Comparison of ENCODE assay signal across 8 cellular contexts in the genomic region with DNA sequence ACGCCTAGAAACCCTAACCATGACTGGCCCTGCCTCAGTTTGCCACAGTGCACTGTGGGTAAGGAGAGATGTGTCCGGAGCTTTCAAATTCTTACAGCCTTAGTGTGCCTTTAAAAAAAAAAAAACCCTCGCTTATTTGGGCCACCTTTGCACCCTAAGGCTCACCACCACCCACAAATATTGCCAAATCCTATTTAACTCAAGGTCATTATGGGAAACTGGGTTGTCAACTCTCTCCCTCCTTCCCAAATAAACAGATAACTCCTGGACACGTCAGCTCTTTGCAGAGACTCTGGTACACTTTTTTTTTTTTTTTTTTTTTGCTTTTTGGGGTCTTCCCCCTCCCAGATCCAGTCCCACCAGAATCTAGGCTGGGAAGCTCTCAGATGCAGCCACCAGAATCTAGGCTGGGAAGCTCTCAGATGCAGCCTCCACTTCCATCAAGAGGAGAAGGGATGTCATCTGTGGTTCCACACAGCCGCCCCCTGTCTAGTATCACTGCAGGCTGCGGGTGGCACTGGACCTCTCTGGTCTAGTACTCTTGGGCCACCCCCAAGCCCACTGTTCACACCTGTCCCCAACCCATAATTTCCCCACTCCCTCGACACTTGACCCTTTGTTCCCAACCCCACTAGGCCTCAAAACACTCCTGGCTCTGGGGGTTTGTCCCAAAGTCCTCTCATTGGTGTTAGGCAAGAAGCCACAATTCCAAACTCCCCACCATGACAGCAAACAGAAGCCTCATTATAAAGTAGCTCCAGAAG. TPM values are rescaled to one million over a fixed set of nuclear protein-coding genes. Genes with fewer than 3 reads are reported as not detected.
DNase-seq lines count a peak whose midpoint lies in the region; ATAC-seq and TF ChIP-seq lines count a peak whose summit lies in the region.
"Had no signal": no experiment of that assay in that cellular context is flagged by ENCODE, and none has a peak within 500 bp of the region (broad histone marks: within the 10 kb centered on the region; RNA-seq: fewer than 3 reads in every experiment).

No MANE protein-coding gene starts in this region.

- H4K20me1 ChIP-seq in GM23338 (replicated peaks; ENCODE audit: insufficient read depth), result peaks cover 2% of the 10 kb centered on the region; the same call in 1 of the 2 replicates

- ATAC-seq in GM23338, result no peak

- peaks cover 64% of the 10 kb centered on the region for H3K79me2 ChIP-seq in GM23338 (replicated peaks; ENCODE audit: insufficient read depth)

- no peak for TF ChIP-seq POLR2A in spleen (IDR thresholded peaks at IDR 0.05)

- H3K4me1 ChIP-seq in GM23338 (ENCODE audit: insufficient read depth), result peaks cover 25% of the 10 kb centered on the region
- peaks cover 13% of the 10 kb centered on the region for H3K4me1 ChIP-seq in iPS-18a (ENCODE audit: control insufficient read depth, low read depth, low read length)
- peaks cover 24 to 81% (median 52%) of the 10 kb centered on the region in 6 donors for H3K4me1 ChIP-seq in spleen

- H3K27me3 Mint-ChIP-seq in GM23338 (ENCODE audit: insufficient read depth, low read depth, poor library complexity), result peaks cover 32% of the 10 kb centered on the region
- no peaks in the 10 kb centered on the region for H3K27me3 Mint-ChIP-seq in activated T-helper 2 cell treated with anti-CD3 and anti-CD28 coated beads, Interferon-gamma antibody, Interleukin-2, Interleukin-4, amounts not matched to agents 10 μg/mL and 5 μg/mL and 100 μg/mL, durations not matched to agents 14 hours and 24 hours and 36 hours (ENCODE audit: low read depth)

- H3F3A ChIP-seq in GM23338 (replicated peaks; ENCODE audit: low read depth), result peaks cover 28% of the 10 kb centered on the region

- H3K9ac ChIP-seq in iPS-18a (ENCODE audit: low read length), result no peak overlapping the region

- DNase-seq in GM23338 (ENCODE audit: low spot score) (no peak), spleen (no peak), hepatic stellate cell (ENCODE audit: low spot score) (no peak), midbrain (lab: John Stamatoyannopoulos, UW) (no peak)
- no peak for DNase-seq in activated T-helper 2 cell treated with anti-CD3 and anti-CD28 coated beads, Interferon-gamma antibody, Interleukin-2, Interleukin-4, amounts not matched to agents 10 μg/mL and 5 μg/mL and 100 μg/mL, durations not matched to agents 14 hours and 24 hours and 36 hours (ENCODE audit: low spot score)
- no peak for DNase-seq in stimulated activated CD4-positive, alpha-beta T cell treated with anti-CD3 and anti-CD28 coated beads, Interleukin-1b, Interleukin-23, amount 100 ng/mL, for 48 hours

- no peak for TF ChIP-seq CTCF in GM23338 (conservative IDR thresholded peaks at IDR 0.05; ENCODE audit: low read depth in 2 of 2)
- TF ChIP-seq CTCF in spleen (IDR thresholded peaks at IDR 0.05 in 8 of 11, conservative IDR thresholded peaks at IDR 0.05 in 3 of 11), result no peak

- H3K9me3 Mint-ChIP-seq in GM23338, result peaks cover 3% of the 10 kb centered on the region; the same call in 1 of the 3 replicates
- H3K9me3 Mint-ChIP-seq in activated T-helper 2 cell treated with anti-CD3 and anti-CD28 coated beads, Interferon-gamma antibody, Interleukin-2, Interleukin-4, amounts not matched to agents 10 μg/mL and 5 μg/mL and 100 μg/mL, durations not matched to agents 14 hours and 24 hours and 36 hours, result no peaks in the 10 kb centered on the region

- intact Hi-C loops in activated T-helper 2 cell treated with anti-CD3 and anti-CD28 coated beads, Interferon-gamma antibody, Interleukin-2, Interleukin-4, amounts not matched to agents 10 μg/mL and 5 μg/mL and 100 μg/mL, durations not matched to agents 14 hours and 24 hours and 36 hours (cut with micrococcal nuclease), result loop anchor here (5.0 kb wide), 2 partner anchors 317 to 707 kb away; no protein-coding TSS in a partner anchor
- intact Hi-C loops in spleen (cut with DNase I; ENCODE audit: low total_unique reads), result loop anchor here (10.0 kb wide), 1 partner anchor 210 kb away; no protein-coding TSS in a partner anchor

- H2AFZ ChIP-seq in GM23338, result no peak overlapping the region

- no peaks in the 10 kb centered on the region for H3K9me3 ChIP-seq in iPS-18a (ENCODE audit: control insufficient read depth, low read depth, low read length)
- H3K9me3 ChIP-seq in spleen, result no peaks in the 10 kb centered on the region
- H3K9me3 ChIP-seq: SJSA1 had no signal

- H3K4me2 ChIP-seq in GM23338, result peak overlapping the region; percentile 100

- WGBS in spleen, 5 donors, result 88 to 89% (median 88%) methylated on average over 7 of the region's 7 CpGs

- H3K36me3 ChIP-seq in GM23338 (ENCODE audit: insufficient read depth) (0 out of 2 replicates have a peak, but pooled peaks cover 3% of the 10 kb centered on the region), iPS-18a (ENCODE audit: control insufficient read depth, low read depth, low read length) (peaks cover 5% of the 10 kb centered on the region), spleen (peaks cover 0 to 12% (median 0%) of the 10 kb centered on the region in 6 donors)
- H3K36me3 ChIP-seq: SJSA1 had no signal

- peaks cover 48% of the 10 kb centered on the region for H3K4me1 Mint-ChIP-seq in GM23338
- H3K4me1 Mint-ChIP-seq in activated T-helper 2 cell treated with anti-CD3 and anti-CD28 coated beads, Interferon-gamma antibody, Interleukin-2, Interleukin-4, amounts not matched to agents 10 μg/mL and 5 μg/mL and 100 μg/mL, durations not matched to agents 14 hours and 24 hours and 36 hours (ENCODE audit: low read depth), result peaks cover 41% of the 10 kb centered on the region

- H3K27me3 ChIP-seq in GM23338 (ENCODE audit: insufficient read depth) (no peaks in the 10 kb centered on the region), iPS-18a (ENCODE audit: control insufficient read depth, insufficient read depth, low read length) (peaks cover 5% of the 10 kb centered on the region), spleen (replicated peaks in 1 of 7) (peaks cover 0 to 47% (median 7%) of the 10 kb centered on the region in 7 donors)

- no peak overlapping the region; the same call in 1 of the 2 replicates for H3K27ac Mint-ChIP-seq in GM23338
- peak overlapping the region; percentile 9 for H3K27ac Mint-ChIP-seq in activated T-helper 2 cell treated with anti-CD3 and anti-CD28 coated beads, Interferon-gamma antibody, Interleukin-2, Interleukin-4, amounts not matched to agents 10 μg/mL and 5 μg/mL and 100 μg/mL, durations not matched to agents 14 hours and 24 hours and 36 hours

- H3K4me3 Mint-ChIP-seq in GM23338, result peak overlapping the region; percentile 99
- H3K4me3 Mint-ChIP-seq in activated T-helper 2 cell treated with anti-CD3 and anti-CD28 coated beads, Interferon-gamma antibody, Interleukin-2, Interleukin-4, amounts not matched to agents 10 μg/mL and 5 μg/mL and 100 μg/mL, durations not matched to agents 14 hours and 24 hours and 36 hours (ENCODE audit: low read depth), result peak overlapping the region; percentile 98

- peaks cover 26% of the 10 kb centered on the region; the same call in 2 of the 3 replicates for H3K36me3 Mint-ChIP-seq in GM23338 (ENCODE audit: low read depth)
- peaks cover 61% of the 10 kb centered on the region for H3K36me3 Mint-ChIP-seq in activated T-helper 2 cell treated with anti-CD3 and anti-CD28 coated beads, Interferon-gamma antibody, Interleukin-2, Interleukin-4, amounts not matched to agents 10 μg/mL and 5 μg/mL and 100 μg/mL, durations not matched to agents 14 hours and 24 hours and 36 hours (ENCODE audit: low read depth)

- no peak overlapping the region for H3K27ac ChIP-seq in GM23338 (ENCODE audit: low read depth)
- no peak overlapping the region for H3K27ac ChIP-seq in iPS-18a (ENCODE audit: low read length)
- H3K27ac ChIP-seq in spleen, result peak overlapping the region in 7 of 8 donors; percentile 82 to 90 (median 84)
- H3K27ac ChIP-seq: SJSA1 had no signal

- peak overlapping the region; percentile 90 for H3K4me3 ChIP-seq in GM23338
- H3K4me3 ChIP-seq in iPS-18a (ENCODE audit: low read length), result peak overlapping the region; percentile 88
- H3K4me3 ChIP-seq in spleen, result peak overlapping the region in 5 of 8 donors; percentile 58 to 87 (median 72)
- H3K4me3 ChIP-seq: SJSA1 had no signal

- H3K9me2 ChIP-seq in GM23338 (ENCODE audit: insufficient read depth), result no peaks in the 10 kb centered on the region

TF ChIP-seq in GM23338, 12 proteins besides CTCF, POLR2A, EP300 and RAD21 (continues in another document):
- TF ChIP-seq POLR2AphosphoS5 (IDR thresholded peaks at IDR 0.05; ENCODE audit: low read depth) (no peak), JUNB (IDR thresholded peaks at IDR 0.05; ENCODE audit: unreplicated experiment) (no peak), ZNF114 (CRISPR knock-in tag; IDR thresholded peaks at IDR 0.05) (no peak), EZH2 (IDR thresholded peaks at IDR 0.05; ENCODE audit: low read depth, unreplicated experiment) (no peak)

RNA-seq across cellular contexts. Expression of gene DHRS3, which starts 3.4 kb away (rescaled TPM):
- total RNA-seq in GM23338 (2014; rRNA removed; shearing (Covaris generic)), result 21.0 and 21.2 TPM in 2 replicates
- polyA plus RNA-seq in GM23338 (2016; fragmentation: Nextera tagmentation; extraction: Ambion mirVana), result 24.8 and 26.0 TPM in 2 replicates
- 93.6 and 95.2 TPM in 2 replicates for total RNA-seq in activated T-helper 2 cell treated with anti-CD3 and anti-CD28 coated beads, Interferon-gamma antibody, Interleukin-2, Interleukin-4, amounts not matched to agents 10 μg/mL and 5 μg/mL and 100 μg/mL, durations not matched to agents 14 hours and 24 hours and 36 hours
- 10 to 100 TPM; 21.0 to 41.0 (median 35.1) TPM for total RNA-seq in spleen
- 10 to 100 TPM in 2 of 3 donors, 1 to 10 TPM in 1; 8.9 to 19.5 (median 13.6) TPM for polyA plus RNA-seq in spleen

RNA-seq across cellular contexts. Expression of gene AADACL4, which starts 29.3 kb away (rescaled TPM):
- not detected in 2 replicates for total RNA-seq in GM23338 (2014; rRNA removed; shearing (Covaris generic))
- polyA plus RNA-seq in GM23338 (2016; fragmentation: Nextera tagmentation; extraction: Ambion mirVana), result not detected in 2 replicates
- not detected in 2 replicates for total RNA-seq in activated T-helper 2 cell treated with anti-CD3 and anti-CD28 coated beads, Interferon-gamma antibody, Interleukin-2, Interleukin-4, amounts not matched to agents 10 μg/mL and 5 μg/mL and 100 μg/mL, durations not matched to agents 14 hours and 24 hours and 36 hours
- under 1 TPM in 2 of 7 donors, not detected in 5; 0.23 to 0.32 TPM for total RNA-seq in spleen
- under 1 TPM in 2 of 3 donors, not detected in 1; 0.04 to 0.29 TPM for polyA plus RNA-seq in spleen
- total RNA-seq: SJSA1 had no signal

Comparison
In these comparisons a context has a peak if more than half of its experiments do, and no peak if none do; other contexts are left out.
1. H3K27ac ChIP-seq: peak in spleen (7 of 8); none in GM23338 (single experiment) and iPS-18a (single experiment).
2. Peak in every context shown above with its lines, with median percentiles within 50 percentile points of each other: H3K4me3 ChIP-seq.